10 cellular contexts compared by ENCODE assay signal in the genomic region with DNA sequence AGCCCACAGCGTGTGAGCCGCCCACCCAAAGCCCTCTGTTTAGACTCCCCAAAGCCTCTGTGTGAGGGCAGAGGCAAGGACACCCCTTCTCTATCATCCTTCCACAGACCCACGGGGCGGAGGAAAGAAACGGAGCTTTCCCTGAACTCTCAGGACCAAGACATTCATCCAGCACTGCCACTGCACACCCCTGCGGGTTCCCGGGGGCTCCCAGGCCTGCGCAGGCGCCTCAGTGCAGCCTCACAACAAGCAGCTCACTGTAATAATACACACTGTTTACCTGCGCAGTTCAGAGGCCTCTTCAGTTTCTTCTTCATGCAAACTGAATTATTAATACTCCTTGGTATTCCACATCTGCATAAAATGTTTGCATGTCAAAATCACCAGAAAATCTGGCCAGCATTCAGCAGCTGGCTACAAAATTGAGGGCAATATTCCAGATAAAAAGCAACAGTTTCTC. TPM values are rescaled to one million over a fixed set of nuclear protein-coding genes. Genes with fewer than 3 reads are reported as not detected.
DNase-seq lines count a peak whose midpoint lies in the region; ATAC-seq, FAIRE-seq and TF ChIP-seq lines count a peak whose summit lies in the region.
"Had no signal": no experiment of that assay in that cellular context is flagged by ENCODE, and none has a peak within 500 bp of the region (broad histone marks: within the 10 kb centered on the region; RNA-seq: fewer than 3 reads in every experiment).

No MANE protein-coding gene starts in this region.

- POLR2A ChIA-PET in AG04450 (lab: Yijun Ruan, JAX) (no interaction called here), IMR-90 (lab: Charles Lee; ENCODE audit: unreplicated experiment) (interaction anchor here (0.6 kb wide), 1 partner anchor 47 kb away, joined by 9 read pairs; no protein-coding TSS in a partner anchor)

- H3K4ac ChIP-seq in IMR-90 (ENCODE audit: low read depth, low read length) = no peak overlapping the region

- ATAC-seq in IMR-90 (ENCODE audit: low read depth) = peak; percentile 34
- ATAC-seq in HG02623 (IDR thresholded peaks at IDR 0.05; ENCODE audit: unreplicated experiment) = no peak
- no peak for ATAC-seq in GM18498 (IDR thresholded peaks at IDR 0.05; ENCODE audit: unreplicated experiment)

- no TSS peak for BruUV-seq in IMR-90 (replicated peaks; lab: Mats Ljungman, UMichigan)

- 46% methylated on average over 5 of the region's 10 CpGs; no CpG with 5 or more reads in 1 of the 2 experiments for WGBS in IMR-90 (ENCODE audit: extremely low coverage in 2 of 2, insufficient read length in 1 of 2), 2 experiments

- intact Hi-C loops in IMR-90 (cut with micrococcal nuclease) = loop anchor here (5.0 to 10.0 kb wide), 3 partner anchors 55 to 132 kb away; a partner anchor contains a TSS

- DNase-seq in AG04450 (ENCODE audit: low read depth, low spot score) (no peak), IMR-90 (peak; percentile 52), fibroblast of mammary gland (ENCODE audit: low read depth) (peak; percentile 40), neural crest cell (ENCODE audit: low read depth, low spot score) (no peak), GM19239 (ENCODE audit: insufficient read length, low spot score) (no peak), endothelial cell (ENCODE audit: low spot score) (no peak)
- DNase-seq: activated CD4-positive, alpha-beta T cell treated with anti-CD3 and anti-CD28 coated beads, Interleukin-2, amount 10 ng/mL, durations not matched to agents 24 days and 14 days; stimulated activated CD4-positive, alpha-beta T cell treated with anti-CD3 and anti-CD28 coated beads, Interleukin-12 subunit alpha, Interleukin-12 subunit beta, amount 100 ng/mL, for 4 hours had no signal

- peaks cover 17% of the 10 kb centered on the region for H3K9me1 ChIP-seq in IMR-90 (ENCODE audit: insufficient read depth, low read length)

- no peak for TF ChIP-seq CTCF in AG04450 (IDR thresholded peaks at IDR 0.05; ENCODE audit: low read depth, low read length)
- TF ChIP-seq CTCF in IMR-90 (conservative IDR thresholded peaks at IDR 0.05; ENCODE audit: low read depth, low read length) = no peak
- no peak for TF ChIP-seq CTCF in fibroblast of mammary gland (conservative IDR thresholded peaks at IDR 0.05; ENCODE audit: control insufficient read depth, insufficient read depth, low read depth, low read length)
- TF ChIP-seq CTCF in neural crest cell (conservative IDR thresholded peaks at IDR 0.05) = no peak
- no peak for TF ChIP-seq CTCF in endothelial cell (IDR thresholded peaks at IDR 0.05; ENCODE audit: unreplicated experiment)

- H2AK9ac ChIP-seq in IMR-90 (replicated peaks; ENCODE audit: low read depth, low read length, poor library complexity) = no peak overlapping the region

- no peak overlapping the region for H3K56ac ChIP-seq in IMR-90 (ENCODE audit: extremely low read depth, insufficient read depth, low read length)

- H3K23ac ChIP-seq in IMR-90 (ENCODE audit: low read depth, low read length) = no peak overlapping the region

- no peak overlapping the region for H3K14ac ChIP-seq in IMR-90 (replicated peaks; ENCODE audit: low read depth, low read length)

- H4K20me1 ChIP-seq in IMR-90 (ENCODE audit: insufficient read depth, low read length) = peaks cover 24% of the 10 kb centered on the region

- H4K8ac ChIP-seq in IMR-90 (ENCODE audit: low read depth in 2 of 2, low read length in 2 of 2) = no peak overlapping the region

- peaks cover 8 to 64% of the 10 kb centered on the region in 2 experiments for H3K79me1 ChIP-seq in IMR-90 (ENCODE audit: low read depth in 1 of 2, low read length in 2 of 2)

- no peaks in the 10 kb centered on the region for H3K9me3 Mint-ChIP-seq in neural crest cell
- no peaks in the 10 kb centered on the region for H3K9me3 Mint-ChIP-seq in endothelial cell (ENCODE audit: unreplicated experiment)
- H3K9me3 Mint-ChIP-seq: activated CD4-positive, alpha-beta T cell treated with anti-CD3 and anti-CD28 coated beads, Interleukin-2, amount 10 ng/mL, durations not matched to agents 24 days and 14 days had no signal

- no peak overlapping the region for H3K9ac ChIP-seq in IMR-90 (ENCODE audit: low read depth, low read length)

- H3K27me3 ChIP-seq in AG04450 (ENCODE audit: control insufficient read depth, insufficient read depth, low read length) = no peaks in the 10 kb centered on the region
- H3K27me3 ChIP-seq in IMR-90 (ENCODE audit: control insufficient read depth, insufficient read depth, low read length) = no peaks in the 10 kb centered on the region

- H3K4me1 ChIP-seq in IMR-90 (ENCODE audit: control insufficient read depth, insufficient read depth, low read length) = peaks cover 20% of the 10 kb centered on the region

- H2BK120ac ChIP-seq in IMR-90 (ENCODE audit: low read depth, low read length) = no peak overlapping the region

- no peak overlapping the region for H4K91ac ChIP-seq in IMR-90 (ENCODE audit: insufficient read depth, low read depth, low read length)

- no peak overlapping the region for H4K5ac ChIP-seq in IMR-90 (ENCODE audit: low read depth, low read length)

- no peak overlapping the region for H2BK20ac ChIP-seq in IMR-90 (ENCODE audit: low read depth, low read length)

- no peak overlapping the region for H2BK15ac ChIP-seq in IMR-90 (ENCODE audit: low read depth, low read length)

- dilution Hi-C loops in IMR-90 (cut with HindIII; ENCODE audit: low sequenced_read_pairs, unreplicated experiment) = no loop called here

- no peak for TF ChIP-seq POLR2A in IMR-90 (IDR thresholded peaks at IDR 0.05; ENCODE audit: low read depth, low read length)

- no peak overlapping the region for H2AK5ac ChIP-seq in IMR-90 (ENCODE audit: low read depth, low read length)

- H3K27ac Mint-ChIP-seq in neural crest cell (ENCODE audit: unreplicated experiment) = peak overlapping the region; percentile 35
- H3K27ac Mint-ChIP-seq in endothelial cell (ENCODE audit: unreplicated experiment) = no peak overlapping the region
- H3K27ac Mint-ChIP-seq: activated CD4-positive, alpha-beta T cell treated with anti-CD3 and anti-CD28 coated beads, Interleukin-2, amount 10 ng/mL, durations not matched to agents 24 days and 14 days had no signal

- H3K36me3 ChIP-seq in IMR-90 (ENCODE audit: control insufficient read depth, insufficient read depth, low read length) = peaks cover 4% of the 10 kb centered on the region

- H3K18ac ChIP-seq in IMR-90 (ENCODE audit: low read depth, low read length) = no peak overlapping the region

- no peak overlapping the region for H2AFZ ChIP-seq in IMR-90 (replicated peaks; ENCODE audit: low read length, poor library complexity)

- CTCF ChIA-PET in AG04450 (lab: Charles Lee) = interaction anchor here (1.0 to 2.8 kb wide), 3 partner anchors 13 to 32 kb away, joined by 3 to 9 read pairs (median 4); no protein-coding TSS in a partner anchor
- CTCF ChIA-PET in IMR-90 (lab: Yijun Ruan, JAX) = interaction anchor here (1.2 to 1.3 kb wide), 3 partner anchors 11 to 32 kb away, joined by 3 to 5 read pairs (median 3); no protein-coding TSS in a partner anchor

- H3K4me3 Mint-ChIP-seq in neural crest cell = no peak overlapping the region
- H3K4me3 Mint-ChIP-seq in endothelial cell (ENCODE audit: unreplicated experiment) = no peak overlapping the region
- H3K4me3 Mint-ChIP-seq: activated CD4-positive, alpha-beta T cell treated with anti-CD3 and anti-CD28 coated beads, Interleukin-2, amount 10 ng/mL, durations not matched to agents 24 days and 14 days had no signal

- no peak overlapping the region for H2BK5ac ChIP-seq in IMR-90 (ENCODE audit: low read depth, low read length, poor library complexity, severe bottlenecking)

- in situ Hi-C loops in IMR-90 (cut with MboI; ENCODE audit: low sequenced_read_pairs) = loop anchor here (25.0 kb wide), 1 partner anchor 227 kb away; no protein-coding TSS in a partner anchor

- H3K9me3 ChIP-seq in AG04450 (ENCODE audit: control insufficient read depth, insufficient read depth, low read length) (no peaks in the 10 kb centered on the region), IMR-90 (ENCODE audit: control insufficient read depth, insufficient read depth, low read length) (no peaks in the 10 kb centered on the region)

- H3K27ac ChIP-seq in AG04450 (ENCODE audit: low read depth, low read length) (peak overlapping the region; percentile 39), IMR-90 (ENCODE audit: insufficient read depth, low read length) (no peak overlapping the region; the same call in 1 of the 2 replicates)

- H3K4me1 Mint-ChIP-seq in neural crest cell (peaks cover 38% of the 10 kb centered on the region), endothelial cell (ENCODE audit: unreplicated experiment) (peaks cover 44% of the 10 kb centered on the region)

- no peak for FAIRE-seq in GM19239 (lab: Jason Lieb, UNC)

- H3K4me3 ChIP-seq in AG04450 (ENCODE audit: low read depth, low read length) (peak overlapping the region; percentile 10; the same call in 1 of the 2 replicates), IMR-90 (ENCODE audit: insufficient read depth, low read depth, low read length) (no peak overlapping the region), fibroblast of mammary gland (ENCODE audit: control insufficient read depth, low read depth, low read length) (peak overlapping the region; percentile 42)

- H3K36me3 Mint-ChIP-seq in neural crest cell (ENCODE audit: low read depth) = peaks cover 3% of the 10 kb centered on the region
- peaks cover 5% of the 10 kb centered on the region for H3K36me3 Mint-ChIP-seq in endothelial cell (ENCODE audit: low read depth, unreplicated experiment)

- H3K27me3 Mint-ChIP-seq in neural crest cell (ENCODE audit: low read depth) (no peaks in the 10 kb centered on the region), endothelial cell (ENCODE audit: unreplicated experiment) (peaks cover 7% of the 10 kb centered on the region)
- H3K27me3 Mint-ChIP-seq: activated CD4-positive, alpha-beta T cell treated with anti-CD3 and anti-CD28 coated beads, Interleukin-2, amount 10 ng/mL, durations not matched to agents 24 days and 14 days had no signal

- H3K4me2 ChIP-seq in IMR-90 (ENCODE audit: low read depth, low read length) = peak overlapping the region; percentile 63

- no peak for TF ChIP-seq RAD21 in IMR-90 (IDR thresholded peaks at IDR 0.05; ENCODE audit: low read length)

TF ChIP-seq in IMR-90, 13 proteins besides CTCF, POLR2A, EP300 and RAD21 (continues in another document):
- TF ChIP-seq NFE2L2 (IDR thresholded peaks at IDR 0.05; ENCODE audit: low read depth, low read length) = no peak

RNA-seq across cellular contexts. Expression of a gene that starts 45.6 kb away (rescaled TPM):
- polyA plus RNA-seq in AG04450 (2011; rRNA removed) (7.8 and 10.4 TPM in 2 replicates), IMR-90 (2012; rRNA removed) (10.4 and 11.2 TPM in 2 replicates)
- 9.3 and 9.7 TPM in 2 replicates for polyA minus RNA-seq in AG04450 (2011; rRNA and poly(A)+ RNA removed)
- total RNA-seq in IMR-90 (2012; rRNA removed) (3.0 and 3.6 TPM in 2 replicates), neural crest cell (41.2 and 44.0 TPM in 2 replicates), endothelial cell (ENCODE audit: unreplicated experiment) (95.5 TPM)
- 4.6 and 6.5 TPM in 2 replicates for polyA plus RNA-seq in IMR-90 (2012; cell fraction: cytosol; rRNA removed)
- polyA plus RNA-seq in IMR-90 (2012; cell fraction: nucleus; rRNA removed; ENCODE audit: low replicate concordance) = 41.6 and 58.2 TPM in 2 replicates

Comparison
In these comparisons a context has a peak if more than half of its experiments do, and no peak if none do; other contexts are left out.
1. DNase-seq: peak in IMR-90 (single experiment) and fibroblast of mammary gland (single experiment); none in AG04450 (single experiment), neural crest cell (single experiment), GM19239 (single experiment) and endothelial cell (single experiment).